Comparison of ENCODE assay signal across 28 cellular contexts in the genomic region with DNA sequence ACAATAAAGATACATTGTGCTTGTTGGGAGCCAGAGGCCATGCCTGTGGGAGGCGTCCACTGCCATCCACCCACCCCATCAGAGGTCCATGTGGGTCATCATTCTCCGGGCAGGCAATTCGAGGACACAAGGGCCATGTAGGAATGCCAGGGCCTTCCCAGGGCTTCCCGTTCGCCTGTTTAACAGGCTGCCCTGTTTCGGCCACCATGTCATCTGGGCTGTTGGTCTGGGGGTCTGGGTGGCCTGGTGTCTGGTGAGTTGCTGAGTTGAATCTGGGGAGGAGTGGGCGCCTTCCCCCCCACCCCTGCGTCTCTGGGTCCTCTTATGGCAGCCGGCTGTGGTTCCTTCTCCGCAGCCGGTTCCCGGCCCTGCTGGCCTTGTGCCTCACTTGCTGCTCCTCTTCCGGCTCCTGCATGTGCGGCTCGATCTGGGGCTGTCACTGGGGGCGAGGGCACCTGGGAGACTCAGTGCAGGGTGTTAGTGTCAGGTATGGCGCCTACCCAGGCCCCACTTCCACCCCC.
A peak's percentile ranks its signal among the peaks of the same experiment; 100 is the strongest.
DNase-seq lines count a peak whose midpoint lies in the region; ATAC-seq and TF ChIP-seq lines count a peak whose summit lies in the region.
"Had no signal": no experiment of that assay in that cellular context is flagged by ENCODE, and none has a peak within 500 bp of the region (broad histone marks: within the 10 kb centered on the region; RNA-seq: fewer than 3 reads in every experiment).

No MANE protein-coding gene starts in this region.

- no peaks in the 10 kb centered on the region for H3K9me2 ChIP-seq in SK-N-SH

- H3K9me3 ChIP-seq in SK-N-SH (no peaks in the 10 kb centered on the region), endodermal cell (ENCODE audit: control insufficient read depth, low read length) (no peaks in the 10 kb centered on the region), gastrocnemius medialis (no peaks in the 10 kb centered on the region)
- H3K9me3 ChIP-seq: breast epithelium, SJSA1, tibial nerve had no signal

- no peaks in the 10 kb centered on the region for H3K36me3 ChIP-seq in SK-N-SH (replicated peaks in 1 of 2; ENCODE audit: control insufficient read depth in 1 of 2, insufficient read depth in 2 of 2, low read length in 1 of 2)
- no peaks in the 10 kb centered on the region for H3K36me3 ChIP-seq in endodermal cell (ENCODE audit: control insufficient read depth, insufficient read depth, low read length)
- no peaks in the 10 kb centered on the region for H3K36me3 ChIP-seq in gastrocnemius medialis
- H3K36me3 ChIP-seq: breast epithelium, SJSA1, tibial nerve had no signal

- TF ChIP-seq CTCF in SK-N-SH (IDR thresholded peaks at IDR 0.05) (no peak), GM13977 (IDR thresholded peaks at IDR 0.05; ENCODE audit: extremely low read depth, insufficient read depth, missing control alignments) (no peak), endodermal cell (conservative IDR thresholded peaks at IDR 0.05) (no peak), gastrocnemius medialis (IDR thresholded peaks at IDR 0.05 in 4 of 5, conservative IDR thresholded peaks at IDR 0.05 in 1 of 5) (no peak)

- POLR2A ChIA-PET in SK-N-SH (lab: Yijun Ruan, JAX): no interaction called here

- H3K9ac ChIP-seq in SK-N-SH (no peak overlapping the region), endodermal cell (ENCODE audit: extremely low read depth, low read length, poor library complexity, severe bottlenecking) (no peak overlapping the region)
- H3K9ac ChIP-seq: GM23248 had no signal

- 30% methylated on average over 3 of the region's 17 CpGs for WGBS in SK-N-SH (ENCODE audit: low lambda C conversion rate)
- 91 to 100% methylated on average over 3 to 17 of the region's 17 CpGs for WGBS in endodermal cell (ENCODE audit: insufficient coverage in 1 of 2, insufficient read length in 1 of 2), 2 experiments

- no peak overlapping the region for H3K4me2 ChIP-seq in SK-N-SH
- H3K4me2 ChIP-seq: PC-9 had no signal

- CTCF ChIA-PET in SK-N-SH (lab: Yijun Ruan, JAX): interaction anchor here (1.4 to 5.4 kb wide), 6 partner anchors 12 to 265 kb away, joined by 3 to 91 read pairs (median 16); no protein-coding TSS in a partner anchor

- H3K27me3 ChIP-seq in SK-N-SH (ENCODE audit: insufficient read depth) (no peaks in the 10 kb centered on the region), endodermal cell (ENCODE audit: control insufficient read depth, insufficient read depth, low read length, poor library complexity, severe bottlenecking) (no peaks in the 10 kb centered on the region), gastrocnemius medialis (no peaks in the 10 kb centered on the region)
- H3K27me3 ChIP-seq: breast epithelium, SJSA1 had no signal

- intact Hi-C loops in gastrocnemius medialis (cut with DNase I; ENCODE audit: low total_unique reads): loop anchor here (5.0 kb wide), 1 partner anchor 39 kb away; no protein-coding TSS in a partner anchor

- H3K4me1 ChIP-seq in SK-N-SH (ENCODE audit: control insufficient read depth in 1 of 2, insufficient read depth in 2 of 2, low read depth in 1 of 2, low read length in 1 of 2): peaks cover 0 to 13% of the 10 kb centered on the region in 2 experiments; a peak in 1 of 4 replicates
- no peaks in the 10 kb centered on the region for H3K4me1 ChIP-seq in endodermal cell (ENCODE audit: control insufficient read depth, insufficient read depth, low read length)
- peaks cover 61 to 71% of the 10 kb centered on the region in 2 donors for H3K4me1 ChIP-seq in gastrocnemius medialis
- H3K4me1 ChIP-seq: breast epithelium, SJSA1 had no signal

- no peaks in the 10 kb centered on the region for H3F3A ChIP-seq in SK-N-SH (replicated peaks; ENCODE audit: insufficient read depth)

- H3K27ac Mint-ChIP-seq in endodermal cell: no peak overlapping the region
- H3K27ac Mint-ChIP-seq: activated naive CD8-positive, alpha-beta T cell treated with anti-CD3 and anti-CD28 coated beads, Interleukin-2, amount 50 U/mL, for 24 hours; B cell; stimulated activated memory B cell treated with anti-CD40 and anti-IgM and Interleukin-4, amounts not matched to agents 10 μg/mL and 1 μg/mL and 100 μg/mL, for 72 hours had no signal

- H3K4me1 Mint-ChIP-seq in endodermal cell: peaks cover 1% of the 10 kb centered on the region

- no peak for ATAC-seq in SK-N-SH treated with all-trans-retinoic acid at 6 μM for 48 hours
- no peak for ATAC-seq in gastrocnemius medialis
- ATAC-seq: activated naive CD8-positive, alpha-beta T cell treated with anti-CD3 and anti-CD28 coated beads, Interleukin-2, amount 50 U/mL, for 24 hours; stimulated activated memory B cell treated with anti-CD40 and anti-IgM and Interleukin-4, amounts not matched to agents 10 μg/mL and 1 μg/mL and 100 μg/mL, for 72 hours had no signal

- H2AFZ ChIP-seq in SK-N-SH (ENCODE audit: low read depth): no peak overlapping the region
- H2AFZ ChIP-seq: GM23248, PC-9 had no signal

- H4K20me1 ChIP-seq in SK-N-SH (ENCODE audit: insufficient read depth): no peaks in the 10 kb centered on the region

- no peaks in the 10 kb centered on the region for H3K36me3 Mint-ChIP-seq in endodermal cell (ENCODE audit: low read depth)

- H3K79me2 ChIP-seq in SK-N-SH (ENCODE audit: insufficient read depth): no peaks in the 10 kb centered on the region

- no peak overlapping the region for H3K4me3 ChIP-seq in SK-N-SH (ENCODE audit: low read depth in 2 of 2, low read length in 1 of 2)
- no peak overlapping the region for H3K4me3 ChIP-seq in endodermal cell (ENCODE audit: low read length)
- no peak overlapping the region for H3K4me3 ChIP-seq in gastrocnemius medialis
- H3K4me3 ChIP-seq: breast epithelium, GM23248, PC-9, SJSA1, tibial nerve had no signal

- no peak for TF ChIP-seq EP300 in SK-N-SH (IDR thresholded peaks at IDR 0.05; ENCODE audit: borderline replicate concordance in 1 of 2, low read depth in 1 of 2, low read length in 1 of 2)

- H3K27ac ChIP-seq in SK-N-SH (ENCODE audit: low read depth in 2 of 2, low read length in 1 of 2) (no peak overlapping the region), endodermal cell (ENCODE audit: low read depth, low read length) (peak overlapping the region; percentile 44), gastrocnemius medialis (peak overlapping the region in 3 of 4 donors; percentile 24 to 78 (median 38))
- H3K27ac ChIP-seq: 22Rv1, breast epithelium, GM23248, PC-9, SJSA1 had no signal

- DNase-seq in SK-N-SH (peak; percentile 33), GM13977 (ENCODE audit: low spot score) (peak; percentile 17), endodermal cell (peak; percentile 37), gastrocnemius medialis (no peak), COLO668 (lab: John Stamatoyannopoulos, UW; ENCODE audit: unreplicated experiment) (no peak), NCI-H1048 (lab: John Stamatoyannopoulos, UW) (no peak), NCI-H774 (lab: John Stamatoyannopoulos, UW) (no peak)
- DNase-seq: activated CD4-positive, CD25-positive, alpha-beta regulatory T cell; activated effector memory CD4-positive, alpha-beta T cell treated with Interleukin-2 at 50 U/mL for 16 hours; activated naive CD8-positive, alpha-beta T cell treated with anti-CD3 and anti-CD28 coated beads, Interleukin-2, amount 50 U/mL, for 24 hours; COR-L47; EL; foreskin melanocyte; GM23248; Karpas-422; NCI-H1092 treated with DMSO at 0.1 percent for 48 hours; NCI-H2107; NCI-H510A treated with DMSO at 0.1 percent for 48 hours; PC-9; retina had no signal

- TF ChIP-seq RAD21 in SK-N-SH (IDR thresholded peaks at IDR 0.05; ENCODE audit: low read length): no peak

- in situ Hi-C loops in GM13977 (cut with MboI; ENCODE audit: low pct_unique_long_range_greater_than_20kb, low sequenced_read_pairs, unreplicated experiment): loop anchor here (25.0 kb wide), 1 partner anchor 139 kb away; no protein-coding TSS in a partner anchor
- in situ Hi-C loops in gastrocnemius medialis (cut with MboI; ENCODE audit: low sequenced_read_pairs in 4 of 4): loop anchor here in 3 of 4 donors (5.0 to 25.0 kb wide), 4 partner anchors 137 to 261 kb away; no protein-coding TSS in a partner anchor

- no peaks in the 10 kb centered on the region for H3K9me3 Mint-ChIP-seq in endodermal cell
- H3K9me3 Mint-ChIP-seq: activated naive CD8-positive, alpha-beta T cell treated with anti-CD3 and anti-CD28 coated beads, Interleukin-2, amount 50 U/mL, for 24 hours; neural crest cell; stimulated activated memory B cell treated with anti-CD40 and anti-IgM and Interleukin-4, amounts not matched to agents 10 μg/mL and 1 μg/mL and 100 μg/mL, for 72 hours had no signal

- no peaks in the 10 kb centered on the region for H3K27me3 Mint-ChIP-seq in endodermal cell (ENCODE audit: insufficient read depth)
- H3K27me3 Mint-ChIP-seq: activated naive CD8-positive, alpha-beta T cell treated with anti-CD3 and anti-CD28 coated beads, Interleukin-2, amount 50 U/mL, for 24 hours had no signal

- no peak for TF ChIP-seq POLR2A in gastrocnemius medialis (IDR thresholded peaks at IDR 0.05)

- no peak overlapping the region for H3K4me3 Mint-ChIP-seq in endodermal cell
- H3K4me3 Mint-ChIP-seq: activated naive CD8-positive, alpha-beta T cell treated with anti-CD3 and anti-CD28 coated beads, Interleukin-2, amount 50 U/mL, for 24 hours; B cell; neural crest cell; stimulated activated memory B cell treated with anti-CD40 and anti-IgM and Interleukin-4, amounts not matched to agents 10 μg/mL and 1 μg/mL and 100 μg/mL, for 72 hours had no signal

TF ChIP-seq in SK-N-SH, 30 proteins besides CTCF, POLR2A, EP300 and RAD21 (continues in another document):
- TF ChIP-seq SIN3A (IDR thresholded peaks at IDR 0.05; ENCODE audit: borderline replicate concordance, low read depth, low read length): no peak
- TF ChIP-seq, protein P1, sequence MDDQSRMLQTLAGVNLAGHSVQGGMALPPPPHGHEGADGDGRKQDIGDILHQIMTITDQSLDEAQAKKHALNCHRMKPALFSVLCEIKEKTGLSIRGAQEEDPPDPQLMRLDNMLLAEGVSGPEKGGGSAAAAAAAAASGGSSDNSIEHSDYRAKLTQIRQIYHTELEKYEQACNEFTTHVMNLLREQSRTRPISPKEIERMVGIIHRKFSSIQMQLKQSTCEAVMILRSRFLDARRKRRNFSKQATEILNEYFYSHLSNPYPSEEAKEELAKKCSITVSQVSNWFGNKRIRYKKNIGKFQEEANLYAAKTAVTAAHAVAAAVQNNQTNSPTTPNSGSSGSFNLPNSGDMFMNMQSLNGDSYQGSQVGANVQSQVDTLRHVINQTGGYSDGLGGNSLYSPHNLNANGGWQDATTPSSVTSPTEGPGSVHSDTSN (IDR thresholded peaks at IDR 0.05): no peak

TF ChIP-seq in SK-N-SH treated with all-trans-retinoic acid at 6 μM for 48 hours, 23 proteins besides CTCF, POLR2A, EP300 and RAD21 (continues in another document):
- no peak for TF ChIP-seq ZFP3 (CRISPR knock-in tag; IDR thresholded peaks at IDR 0.05)

Comparison
In these comparisons a context has a peak if more than half of its experiments do, and no peak if none do; other contexts are left out.
1. DNase-seq: peak in SK-N-SH (single experiment), GM13977 (single experiment) and endodermal cell (single experiment); none in gastrocnemius medialis (0 of 2), COLO668 (single experiment), NCI-H1048 (single experiment) and NCI-H774 (single experiment).
2. H3K27ac ChIP-seq: peak in endodermal cell (single experiment) and gastrocnemius medialis (3 of 4); none in SK-N-SH (0 of 2).